In genomic region chr15:34733621-34734020, GRCh38 we compare ENCODE assay signal across 30 cellular contexts. TPM values are rescaled to one million over a fixed set of nuclear protein-coding genes. Genes with fewer than 3 reads are reported as not detected.
"Had no signal": no experiment of that assay in that cellular context is flagged by ENCODE, and none has a peak within 500 bp of the region (broad histone marks: within the 10 kb centered on the region; RNA-seq: fewer than 3 reads in every experiment).

No MANE protein-coding gene starts in this region.

- H3K36me3 ChIP-seq: stomach, suprapubic skin, thoracic aorta, thyroid gland, tibial artery, tibial nerve, transverse colon, upper lobe of left lung, upper lobe of right lung, uterus, vagina had no signal

- H3K4me1 ChIP-seq: stomach, suprapubic skin, testis, thyroid gland, tibial artery, tibial nerve, transverse colon, upper lobe of left lung, upper lobe of right lung, uterus, vagina had no signal

- ATAC-seq: stimulated activated effector memory CD8-positive, alpha-beta T cell treated with anti-CD3 and anti-CD28 coated beads, Interleukin-12 subunit alpha, Interleukin-12 subunit beta, amount 100 ng/mL, for 72 hours; stimulated activated memory B cell treated with anti-CD40 and anti-IgM and Interleukin-4, amounts not matched to agents 10 μg/mL and 1 μg/mL and 100 μg/mL, for 72 hours; stimulated activated naive B cell treated with anti-CD40 and anti-IgM and Interleukin-4, amounts not matched to agents 10 μg/mL and 1 μg/mL and 100 μg/mL, for 72 hours; stimulated activated naive CD8-positive, alpha-beta T cell treated with anti-CD3 and anti-CD28 coated beads, Interleukin-15, amount 100 ng/mL, for 72 hours; stimulated activated naive CD8-positive, alpha-beta T cell treated with anti-CD3 and anti-CD28 coated beads, Interleukin-15, Interleukin-2, amounts not matched to agents 100 U/mL and 50 U/mL, for 24 hours; upper lobe of right lung had no signal

- H3K27ac ChIP-seq: stomach, suprapubic skin, testis, thoracic aorta, thyroid gland, tibial artery, tibial nerve, transverse colon, upper lobe of left lung, upper lobe of right lung, uterus, vagina had no signal

- H3K27me3 ChIP-seq: suprapubic skin, testis, thyroid gland, tibial nerve, transverse colon, upper lobe of left lung, upper lobe of right lung, uterus, vagina had no signal

- FAIRE-seq: urothelium cell line had no signal

- H3K9me3 ChIP-seq: stomach, suprapubic skin, testis, thoracic aorta, thyroid gland, tibial artery, tibial nerve, transverse colon, upper lobe of left lung, upper lobe of right lung, uterus, vagina had no signal

- DNase-seq: stimulated activated CD4-positive, alpha-beta T cell treated with anti-CD3 and anti-CD28 coated beads, Interleukin-2, amount 100 ng/mL, for 48 hours; stimulated activated CD4-positive, alpha-beta T cell treated with anti-CD3 and anti-CD28 coated beads, Interleukin-4, amount 100 ng/mL, for 1 hour; stimulated activated CD4-positive, alpha-beta T cell treated with anti-CD3 and anti-CD28 coated beads, Interleukin-4, amount 100 ng/mL, for 24 hours; stimulated activated CD4-positive, alpha-beta T cell treated with anti-CD3 and anti-CD28 coated beads, Interleukin-4, amount 100 ng/mL, for 4 hours; stimulated activated CD8-positive, alpha-beta memory T cell treated with anti-CD3 and anti-CD28 coated beads, Interleukin-4, amount 100 ng/mL, for 48 hours; stimulated activated naive B cell treated with anti-CD40 and anti-IgM and Interleukin-4, amounts not matched to agents 10 μg/mL and 1 μg/mL and 100 μg/mL, for 72 hours; stimulated activated naive CD4-positive, alpha-beta T cell; stimulated activated naive CD4-positive, alpha-beta T cell treated with Interleukin-2 at 50 U/mL for 16 hours; stimulated activated naive CD8-positive, alpha-beta T cell treated with anti-CD3 and anti-CD28 coated beads, Interleukin-15, amount 100 ng/mL, for 72 hours; stimulated activated naive CD8-positive, alpha-beta T cell treated with anti-CD3 and anti-CD28 coated beads, Interleukin-15, Interleukin-2, amounts not matched to agents 100 U/mL and 50 U/mL, for 24 hours; stomach; substantia nigra; testis; thyroid gland; tibial artery; transverse colon; trophoblast cell; upper lobe of left lung; upper lobe of right lung; uterus had no signal

- H3K4me3 ChIP-seq: stomach, suprapubic skin, testis, thoracic aorta, thyroid gland, tibial artery, tibial nerve, transverse colon, upper lobe of left lung, upper lobe of right lung, uterus, vagina had no signal

RNA-seq across cellular contexts. Expression of gene GJD2, which starts 21.2 kb away (rescaled TPM):
- total RNA-seq: subcutaneous adipose tissue, thoracic aorta, thyroid gland, tibial nerve, transverse colon, upper lobe of left lung, upper lobe of right lung, ureter, vagina had no signal
- polyA plus RNA-seq: stomach, urinary bladder had no signal
